11 cellular contexts compared by ENCODE assay signal in genomic region chr1:15678578-15678977, GRCh38. TPM values are rescaled to one million over a fixed set of nuclear protein-coding genes. Genes with fewer than 3 reads are reported as not detected.
DNase-seq lines count a peak whose midpoint lies in the region; ATAC-seq and TF ChIP-seq lines count a peak whose summit lies in the region.
"Had no signal": no experiment of that assay in that cellular context is flagged by ENCODE, and none has a peak within 500 bp of the region (broad histone marks: within the 10 kb centered on the region; RNA-seq: fewer than 3 reads in every experiment).

No MANE protein-coding gene starts in this region.

- TF ChIP-seq CTCF in AG09309 (IDR thresholded peaks at IDR 0.05; ENCODE audit: control insufficient read depth, insufficient read depth, low read depth, low read length, missing control alignments) = no peak
- no peak for TF ChIP-seq CTCF in HCT116 (IDR thresholded peaks at IDR 0.05 in 2 of 3, conservative IDR thresholded peaks at IDR 0.05 in 1 of 3; ENCODE audit: borderline replicate concordance in 1 of 3, insufficient read depth in 1 of 3, low read depth in 2 of 3, low read length in 2 of 3)

- no TSS peak for BruUV-seq in HCT116 (replicated peaks; lab: Mats Ljungman, UMichigan)

- intact Hi-C loops in HCT116 (cut with micrococcal nuclease) = no loop called here

- no peaks in the 10 kb centered on the region for H4K20me1 ChIP-seq in HCT116 (ENCODE audit: insufficient read depth)

- no peak overlapping the region for H3K4me3 ChIP-seq in AG09309 (ENCODE audit: control insufficient read depth, low read depth, low read length)
- H3K4me3 ChIP-seq in HCT116 (replicated peaks in 1 of 2; ENCODE audit: low read depth in 1 of 2, low read length in 2 of 2) = no peak overlapping the region
- H3K4me3 ChIP-seq in SJSA1 = no peak overlapping the region
- H3K4me3 ChIP-seq: cardiac muscle cell had no signal

- TF ChIP-seq POLR2A in HCT116 (IDR thresholded peaks at IDR 0.05; ENCODE audit: borderline replicate concordance, extremely low read depth, insufficient read depth, insufficient read length) = no peak

- H3K27ac ChIP-seq in HCT116 (ENCODE audit: low read depth, low read length) = no peak overlapping the region
- H3K27ac ChIP-seq in SJSA1 = no peak overlapping the region
- H3K27ac ChIP-seq: cardiac muscle cell had no signal

- H3K36me3 ChIP-seq in HCT116 (ENCODE audit: control insufficient read depth in 1 of 2, insufficient read depth in 2 of 2, low read length in 2 of 2) = no peaks in the 10 kb centered on the region
- H3K36me3 ChIP-seq in SJSA1 = no peaks in the 10 kb centered on the region
- H3K36me3 ChIP-seq: cardiac muscle cell had no signal

- CTCF ChIA-PET in HCT116 (lab: Charles Lee) = no interaction called here

- H2AFZ ChIP-seq in HCT116 (ENCODE audit: low read depth, low read length, poor library complexity, severe bottlenecking) = no peak overlapping the region

- POLR2A ChIA-PET in HCT116 (lab: Charles Lee) = interaction anchor here (0.6 kb wide), 1 partner anchor 180 kb away, joined by 3 read pairs; no protein-coding TSS in a partner anchor

- H3K27me3 ChIP-seq in HCT116 (ENCODE audit: insufficient read depth, low read length) = no peaks in the 10 kb centered on the region
- no peaks in the 10 kb centered on the region for H3K27me3 ChIP-seq in SJSA1 (replicated peaks)
- H3K27me3 ChIP-seq: cardiac muscle cell had no signal

- peak overlapping the region; percentile 57 for H3K4me2 ChIP-seq in HCT116 (ENCODE audit: low read length)

- no peaks in the 10 kb centered on the region for H3K79me2 ChIP-seq in HCT116 (ENCODE audit: insufficient read depth, low read length)

- RAD21 ChIA-PET in HCT116 (lab: Charles Lee; ENCODE audit: low non-redundant PET in 1 of 2, low total read pairs in 2 of 2, uncharacterized antibody in 2 of 2, unreplicated experiment in 2 of 2) = no interaction called here

- peak; percentile 33 for DNase-seq in AG09309 (ENCODE audit: low read depth)
- peak; percentile 45 for DNase-seq in HCT116 (ENCODE audit: low read depth, low spot score)
- DNase-seq in SJSA1 (ENCODE audit: low read depth in 1 of 2, low spot score in 2 of 2) = peak; percentile 66 to 78
- DNase-seq in foreskin melanocyte = peak; percentile 34
- DNase-seq in stimulated activated CD4-positive, alpha-beta T cell treated with anti-CD3 and anti-CD28 coated beads, Interleukin-4, amount 100 ng/mL, for 24 hours = no peak
- no peak for DNase-seq in NCI-H82 treated with DMSO at 0.1 percent for 48 hours (lab: John Stamatoyannopoulos, UW; ENCODE audit: unreplicated experiment)
- DNase-seq in NCI-H524 (lab: John Stamatoyannopoulos, UW) = no peak
- DNase-seq: DND-41, NCI-H1436 treated with DMSO at 0.1 percent for 48 hours had no signal

- no peaks in the 10 kb centered on the region for H3K9me2 ChIP-seq in HCT116 (ENCODE audit: insufficient read depth)

- ATAC-seq in HCT116 (peak; percentile 88), GM18519 (IDR thresholded peaks at IDR 0.05; ENCODE audit: low FRiP score, unreplicated experiment) (no peak)

- peaks cover 5 to 44% of the 10 kb centered on the region in 2 experiments; a peak in 3 of 4 replicates for H3K4me1 ChIP-seq in HCT116 (ENCODE audit: control insufficient read depth in 1 of 2, insufficient read depth in 2 of 2, low read length in 2 of 2)
- H3K4me1 ChIP-seq in SJSA1 (replicated peaks) = peaks cover 27% of the 10 kb centered on the region

- H3K9ac ChIP-seq in HCT116 (ENCODE audit: low read length) = no peak overlapping the region

- no peak for TF ChIP-seq RAD21 in HCT116 (IDR thresholded peaks at IDR 0.05; ENCODE audit: low read depth)

- H3K9me3 ChIP-seq in HCT116 (ENCODE audit: control insufficient read depth in 1 of 2, insufficient read depth in 1 of 2, low read depth in 1 of 2, low read length in 2 of 2) (no peaks in the 10 kb centered on the region), SJSA1 (replicated peaks) (no peaks in the 10 kb centered on the region)

TF ChIP-seq in HCT116, 20 proteins besides CTCF, POLR2A, EP300 and RAD21:
- TF ChIP-seq FOSL1 (IDR thresholded peaks at IDR 0.05; ENCODE audit: low read depth) (peak; percentile 24; the same call in 1 of the 2 replicates), CBX3 (IDR thresholded peaks at IDR 0.05; ENCODE audit: low read depth) (peak; percentile 59; the same call in 1 of the 2 replicates), JUND (IDR thresholded peaks at IDR 0.05) (no peak)
- TF ChIP-seq, protein P1, sequence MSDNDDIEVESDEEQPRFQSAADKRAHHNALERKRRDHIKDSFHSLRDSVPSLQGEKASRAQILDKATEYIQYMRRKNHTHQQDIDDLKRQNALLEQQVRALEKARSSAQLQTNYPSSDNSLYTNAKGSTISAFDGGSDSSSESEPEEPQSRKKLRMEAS (IDR thresholded peaks at IDR 0.05) = 0 out of 2 replicates have a peak, but pooled peaks have one; percentile 34

RNA-seq across cellular contexts. Expression of gene PLEKHM2, which starts 5.5 kb away (rescaled TPM):
- 38.5 TPM for total RNA-seq in HCT116 (2021; ENCODE audit: unreplicated experiment)
- polyA plus RNA-seq in HCT116 (2012) = 43.1 and 49.7 TPM in 2 replicates
- 34.4 and 48.4 TPM in 2 replicates for total RNA-seq in SJSA1 (2014; rRNA removed; shearing (Covaris generic))

RNA-seq across cellular contexts. Expression of gene SLC25A34, which starts 57.5 kb away (rescaled TPM):
- 0.59 TPM for total RNA-seq in HCT116 (2021; ENCODE audit: unreplicated experiment)
- 0.32 and 0.38 TPM in 2 replicates for polyA plus RNA-seq in HCT116 (2012)
- total RNA-seq in SJSA1 (2014; rRNA removed; shearing (Covaris generic)) = 0.22 and 0.92 TPM in 2 replicates

Comparison
In these comparisons a context has a peak if more than half of its experiments do, and no peak if none do; other contexts are left out.
1. DNase-seq: peak in AG09309 (single experiment), HCT116 (single experiment), SJSA1 (2 of 2) and foreskin melanocyte (single experiment); none in stimulated activated CD4-positive, alpha-beta T cell treated with anti-CD3 and anti-CD28 coated beads, Interleukin-4, amount 100 ng/mL, for 24 hours (single experiment), NCI-H82 treated with DMSO at 0.1 percent for 48 hours (single experiment) and NCI-H524 (0 of 2).